ENCODE assay signal across 23 cellular contexts in the genomic region with DNA sequence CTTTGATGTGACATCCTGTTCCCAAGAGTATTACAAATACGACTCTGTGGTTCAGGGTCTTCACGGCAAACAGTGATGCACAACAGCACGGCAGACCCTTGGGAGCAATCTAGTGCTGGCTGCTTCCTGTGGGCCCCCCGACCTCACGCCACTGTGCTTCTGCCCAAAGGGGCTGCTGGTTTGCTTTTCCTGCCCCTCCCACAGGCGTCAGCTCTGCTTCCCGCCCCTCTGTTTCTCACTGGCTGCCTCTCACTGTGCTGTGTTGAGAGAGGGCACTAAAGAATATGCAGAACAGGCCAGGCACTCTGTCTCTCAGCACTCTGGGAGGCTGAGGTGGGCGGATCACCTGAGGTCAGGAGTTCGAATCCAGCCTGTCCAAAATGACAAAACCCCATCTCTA.
"Had no signal": no experiment of that assay in that cellular context is flagged by ENCODE, and none has a peak within 500 bp of the region (broad histone marks: within the 10 kb centered on the region; RNA-seq: fewer than 3 reads in every experiment).

No MANE protein-coding gene starts in this region.

- H3K36me3 Mint-ChIP-seq: activated CD8-positive, alpha-beta memory T cell treated with anti-CD3 and anti-CD28 coated beads, Interleukin-2, amount 10 ng/mL, durations not matched to agents 7 days and 5 days; activated naive CD4-positive, alpha-beta T cell treated with anti-CD3 and anti-CD28 coated beads, Interleukin-2, amount 50 U/mL, for 72 hours had no signal

- H3K27me3 Mint-ChIP-seq: activated CD8-positive, alpha-beta memory T cell treated with anti-CD3 and anti-CD28 coated beads, Interleukin-2, amount 10 ng/mL, durations not matched to agents 7 days and 5 days; dendritic cell treated with granulocyte-macrophage colony-stimulating factor and Interleukin-4, amounts not matched to agents 40 ng/mL and 50 ng/mL, for 4 days; naive thymus-derived CD4-positive, alpha-beta T cell had no signal

- H3K27ac Mint-ChIP-seq: activated B cell treated with CpG ODN at 0.5 μM for 24 hours; activated CD8-positive, alpha-beta memory T cell treated with anti-CD3 and anti-CD28 coated beads, Interleukin-2, amount 10 ng/mL, durations not matched to agents 7 days and 5 days; activated CD8-positive, alpha-beta T cell treated with anti-CD3 and anti-CD28 coated beads, Interleukin-2, amount 10 ng/mL, durations not matched to agents 7 days and 5 days; activated naive CD4-positive, alpha-beta T cell treated with anti-CD3 and anti-CD28 coated beads, Interleukin-2, amount 50 U/mL, for 72 hours; activated T-helper 2 cell treated with anti-CD3 and anti-CD28 coated beads, Interferon-gamma antibody, Interleukin-2, Interleukin-4, amounts not matched to agents 10 μg/mL and 5 μg/mL and 100 μg/mL, durations not matched to agents 14 hours and 24 hours and 36 hours; dendritic cell treated with granulocyte-macrophage colony-stimulating factor and Interleukin-4, amounts not matched to agents 40 ng/mL and 50 ng/mL, for 4 days had no signal

- DNase-seq: activated B cell treated with CpG ODN at 0.5 μM for 24 hours; activated CD8-positive, alpha-beta memory T cell treated with anti-CD3 and anti-CD28 coated beads, Interleukin-2, amount 10 ng/mL, durations not matched to agents 7 days and 5 days; activated CD8-positive, alpha-beta T cell treated with anti-CD3 and anti-CD28 coated beads, Interleukin-2, amount 10 ng/mL, durations not matched to agents 7 days and 5 days; activated naive CD4-positive, alpha-beta T cell; activated T-cell treated with anti-CD3 and anti-CD28 coated beads, Interleukin-2, amount 50 U/mL, for 48 hours; central memory CD4-positive, alpha-beta T cell; left cardiac atrium; midbrain; naive thymus-derived CD4-positive, alpha-beta T cell; occipital lobe; psoas muscle; stimulated activated naive CD4-positive, alpha-beta T cell; T-helper 2 cell; tibial artery had no signal

- H3K9me3 ChIP-seq: breast epithelium, psoas muscle, suprapubic skin, tibial artery had no signal

- H3K27ac ChIP-seq: breast epithelium, epithelial cell of prostate, hepatocyte, parathyroid adenoma, psoas muscle, suprapubic skin, tibial artery had no signal

- H3K4me1 ChIP-seq: breast epithelium, parathyroid adenoma, psoas muscle, suprapubic skin, tibial artery had no signal

- H3K27me3 ChIP-seq: breast epithelium, hepatocyte, suprapubic skin, tibial artery had no signal

- H3K4me1 Mint-ChIP-seq: activated B cell treated with CpG ODN at 0.5 μM for 24 hours; activated CD8-positive, alpha-beta memory T cell treated with anti-CD3 and anti-CD28 coated beads, Interleukin-2, amount 10 ng/mL, durations not matched to agents 7 days and 5 days had no signal

- H3K4me3 ChIP-seq: breast epithelium, hepatocyte, psoas muscle, suprapubic skin, tibial artery had no signal

- H3K9me3 Mint-ChIP-seq: activated B cell treated with CpG ODN at 0.5 μM for 24 hours; activated naive CD4-positive, alpha-beta T cell treated with anti-CD3 and anti-CD28 coated beads, Interleukin-2, amount 50 U/mL, for 72 hours; activated T-helper 2 cell treated with anti-CD3 and anti-CD28 coated beads, Interferon-gamma antibody, Interleukin-2, Interleukin-4, amounts not matched to agents 10 μg/mL and 5 μg/mL and 100 μg/mL, durations not matched to agents 14 hours and 24 hours and 36 hours; dendritic cell treated with granulocyte-macrophage colony-stimulating factor and Interleukin-4, amounts not matched to agents 40 ng/mL and 50 ng/mL, for 4 days; neural crest cell had no signal

- H3K4me3 Mint-ChIP-seq: activated B cell treated with CpG ODN at 0.5 μM for 24 hours; activated CD8-positive, alpha-beta memory T cell treated with anti-CD3 and anti-CD28 coated beads, Interleukin-2, amount 10 ng/mL, durations not matched to agents 7 days and 5 days; activated CD8-positive, alpha-beta T cell treated with anti-CD3 and anti-CD28 coated beads, Interleukin-2, amount 10 ng/mL, durations not matched to agents 7 days and 5 days; dendritic cell treated with granulocyte-macrophage colony-stimulating factor and Interleukin-4, amounts not matched to agents 40 ng/mL and 50 ng/mL, for 4 days; naive thymus-derived CD4-positive, alpha-beta T cell; neural crest cell had no signal

- H3K36me3 ChIP-seq: breast epithelium, suprapubic skin, tibial artery had no signal

- ATAC-seq: activated CD8-positive, alpha-beta memory T cell treated with anti-CD3 and anti-CD28 coated beads, Interleukin-2, amount 10 ng/mL, durations not matched to agents 7 days and 5 days; activated naive CD4-positive, alpha-beta T cell treated with anti-CD3 and anti-CD28 coated beads, Interleukin-2, amount 50 U/mL, for 72 hours; left cardiac atrium; naive thymus-derived CD4-positive, alpha-beta T cell; psoas muscle had no signal
